Comparison of ENCODE assay signal across 8 cellular contexts in genomic region chr3:42501681-42502428, GRCh38. TPM values are rescaled to one million over a fixed set of nuclear protein-coding genes. Genes with fewer than 3 reads are reported as not detected.
DNase-seq lines count a peak whose midpoint lies in the region; ATAC-seq, FAIRE-seq and TF ChIP-seq lines count a peak whose summit lies in the region.

No MANE protein-coding gene starts in this region.

- peak; percentile 63 for DNase-seq in D721Med (ENCODE audit: insufficient read length, low spot score)
- peak; percentile 18 for DNase-seq in NCI-H2196 (lab: John Stamatoyannopoulos, UW; ENCODE audit: unreplicated experiment)
- DNase-seq in activated CD8-positive, alpha-beta memory T cell treated with anti-CD3 and anti-CD28 coated beads, Interleukin-2, amount 50 U/mL, for 48 hours = peak; percentile 82
- DNase-seq in epithelial cell of proximal tubule (ENCODE audit: low read depth) = no peak
- DNase-seq in stimulated activated naive CD4-positive, alpha-beta T cell (lab: John Stamatoyannopoulos, UW) = peak; percentile 31 to 88 (median 65)
- DNase-seq in SHP77 treated with DMSO at 0.1 percent for 48 hours (lab: John Stamatoyannopoulos, UW) = no peak

- peak; percentile 39 for ATAC-seq in GM21723 (IDR thresholded peaks at IDR 0.05; ENCODE audit: unreplicated experiment)

- no peak overlapping the region for H3K27ac ChIP-seq in muscle layer of duodenum (ENCODE audit: low read length)

- peaks cover 18% of the 10 kb centered on the region for H3K27me3 ChIP-seq in muscle layer of duodenum (ENCODE audit: low read depth, low read length)

- TF ChIP-seq CTCF in D721Med (IDR thresholded peaks at IDR 0.05; ENCODE audit: insufficient read depth, missing control alignments) (peak; percentile 32), epithelial cell of proximal tubule (conservative IDR thresholded peaks at IDR 0.05; ENCODE audit: low read depth, low read length) (peak; percentile 56)

- no peaks in the 10 kb centered on the region for H3K9me3 ChIP-seq in muscle layer of duodenum (ENCODE audit: control insufficient read depth in 1 of 2, low read length in 2 of 2)

- H3K4me1 ChIP-seq in muscle layer of duodenum (ENCODE audit: control insufficient read depth in 1 of 2, insufficient read depth in 2 of 2, low read length in 2 of 2) = peaks cover 9 to 19% of the 10 kb centered on the region in 2 donors

- H3K4me3 ChIP-seq in epithelial cell of proximal tubule (ENCODE audit: low read depth, low read length) = peak overlapping the region; percentile 31
- H3K4me3 ChIP-seq in muscle layer of duodenum (ENCODE audit: low read depth in 1 of 2, low read length in 2 of 2) = peak overlapping the region; percentile 65 to 68

- FAIRE-seq in D721Med (lab: Jason Lieb, UNC) = no peak

- no peaks in the 10 kb centered on the region for H3K36me3 ChIP-seq in muscle layer of duodenum (ENCODE audit: control insufficient read depth in 1 of 2, insufficient read depth in 2 of 2, low read length in 2 of 2)

RNA-seq across cellular contexts. Expression of gene VIPR1, which starts 0.6 kb away (rescaled TPM):
- total RNA-seq in epithelial cell of proximal tubule = 0.43 TPM in 1 of 2 replicates, not detected in the other

Comparison
In these comparisons a context has a peak if more than half of its experiments do, and no peak if none do; other contexts are left out.
1. DNase-seq: peak in D721Med (single experiment), NCI-H2196 (single experiment), activated CD8-positive, alpha-beta memory T cell treated with anti-CD3 and anti-CD28 coated beads, Interleukin-2, amount 50 U/mL, for 48 hours (single experiment) and stimulated activated naive CD4-positive, alpha-beta T cell (6 of 6); none in epithelial cell of proximal tubule (single experiment) and SHP77 treated with DMSO at 0.1 percent for 48 hours (single experiment).